In genomic region chr9:129480705-129481104, GRCh38 we compare ENCODE assay signal across 11 cellular contexts.
DNase-seq lines count a peak whose midpoint lies in the region; ATAC-seq and TF ChIP-seq lines count a peak whose summit lies in the region.
"Had no signal": no experiment of that assay in that cellular context is flagged by ENCODE, and none has a peak within 500 bp of the region (broad histone marks: within the 10 kb centered on the region; RNA-seq: fewer than 3 reads in every experiment).

No MANE protein-coding gene starts in this region.

- H3K27me3 Mint-ChIP-seq in brain (no peaks in the 10 kb centered on the region), mesothelial cell of epicardium (ENCODE audit: low read depth) (no peaks in the 10 kb centered on the region)

- BruUV-seq in HCT116 (replicated peaks; lab: Mats Ljungman, UMichigan) = no TSS peak

- TF ChIP-seq POLR2A in HCT116 (IDR thresholded peaks at IDR 0.05; ENCODE audit: borderline replicate concordance, extremely low read depth, insufficient read depth, insufficient read length) (no peak), suprapubic skin (IDR thresholded peaks at IDR 0.05) (no peak)

- TF ChIP-seq CTCF in HCT116 (IDR thresholded peaks at IDR 0.05 in 2 of 3, conservative IDR thresholded peaks at IDR 0.05 in 1 of 3; ENCODE audit: borderline replicate concordance in 1 of 3, insufficient read depth in 1 of 3, low read depth in 2 of 3, low read length in 2 of 3) (no peak), brain (conservative IDR thresholded peaks at IDR 0.05) (no peak), mesothelial cell of epicardium (IDR thresholded peaks at IDR 0.05; ENCODE audit: unreplicated experiment) (no peak), suprapubic skin (IDR thresholded peaks at IDR 0.05) (no peak)

- H3K9ac ChIP-seq in HCT116 (ENCODE audit: low read length) = peak overlapping the region; percentile 89

- H3K4me2 ChIP-seq in HCT116 (ENCODE audit: low read length) = peak overlapping the region; percentile 92

- TF ChIP-seq RAD21 in HCT116 (IDR thresholded peaks at IDR 0.05; ENCODE audit: low read depth) = no peak

- peaks cover 9% of the 10 kb centered on the region for H3K79me2 ChIP-seq in HCT116 (ENCODE audit: insufficient read depth, low read length)

- H3K4me1 ChIP-seq in HCT116 (ENCODE audit: control insufficient read depth in 1 of 2, insufficient read depth in 2 of 2, low read length in 2 of 2) (peaks cover 92 to 99% of the 10 kb centered on the region in 2 experiments), suprapubic skin (peaks cover 58% of the 10 kb centered on the region)

- H3K27ac Mint-ChIP-seq in brain (peak overlapping the region; percentile 91 to 99 (median 97)), mesothelial cell of epicardium (peak overlapping the region; percentile 97)

- no peak overlapping the region for H2AFZ ChIP-seq in HCT116 (ENCODE audit: low read depth, low read length, poor library complexity, severe bottlenecking)

- H3K4me3 Mint-ChIP-seq in brain (peak overlapping the region in 3 of 5 experiments; percentile 56 to 77 (median 69)), mesothelial cell of epicardium (no peak overlapping the region)

- H3K27me3 ChIP-seq in HCT116 (ENCODE audit: insufficient read depth, low read length) (no peaks in the 10 kb centered on the region), suprapubic skin (no peaks in the 10 kb centered on the region)

- H3K9me2 ChIP-seq in HCT116 (ENCODE audit: insufficient read depth) = no peaks in the 10 kb centered on the region

- no peaks in the 10 kb centered on the region for H3K36me3 ChIP-seq in HCT116 (ENCODE audit: control insufficient read depth in 1 of 2, insufficient read depth in 2 of 2, low read length in 2 of 2)
- no peaks in the 10 kb centered on the region for H3K36me3 ChIP-seq in suprapubic skin

- H3K36me3 Mint-ChIP-seq in brain = no peaks in the 10 kb centered on the region
- H3K36me3 Mint-ChIP-seq in mesothelial cell of epicardium = no peaks in the 10 kb centered on the region

- H3K4me3 ChIP-seq in HCT116 (replicated peaks in 1 of 2; ENCODE audit: low read depth in 1 of 2, low read length in 2 of 2) = no peak overlapping the region
- H3K4me3 ChIP-seq in suprapubic skin = no peak overlapping the region
- H3K4me3 ChIP-seq: GM12878 had no signal

- H3K9me3 Mint-ChIP-seq in brain (peaks cover 0 to 2% (median 0%) of the 10 kb centered on the region in 5 experiments), mesothelial cell of epicardium (no peaks in the 10 kb centered on the region)

- DNase-seq in HCT116 (ENCODE audit: low read depth, low spot score) (no peak), mesothelial cell of epicardium (ENCODE audit: low spot score in 2 of 2, unreplicated experiment in 2 of 2) (no peak), suprapubic skin (ENCODE audit: low spot score in 2 of 2) (no peak), AG20443 (ENCODE audit: low spot score) (no peak)
- no peak for DNase-seq in effector CD8-positive, alpha-beta T cell (lab: John Stamatoyannopoulos, UW)
- no peak for DNase-seq in stimulated activated CD4-positive, alpha-beta T cell treated with anti-CD3 and anti-CD28 coated beads, Interleukin-4, amount 100 ng/mL, for 24 hours
- DNase-seq: stimulated activated CD4-positive, alpha-beta T cell treated with anti-CD3 and anti-CD28 coated beads, Interleukin-1b, Interleukin-23, amount 100 ng/mL, for 48 hours had no signal

- RAD21 ChIA-PET in HCT116 (lab: Charles Lee; ENCODE audit: low non-redundant PET in 1 of 2, low total read pairs in 2 of 2, uncharacterized antibody in 2 of 2, unreplicated experiment in 2 of 2) = no interaction called here

- POLR2A ChIA-PET in HCT116 (lab: Charles Lee) = interaction anchor here (0.8 to 1.8 kb wide), 6 partner anchors 13 to 342 kb away, joined by 3 to 5 read pairs (median 4); no protein-coding TSS in a partner anchor

- H3K27ac ChIP-seq in HCT116 (ENCODE audit: low read depth, low read length) (peak overlapping the region; percentile 100), suprapubic skin (peak overlapping the region; percentile 99)

- no peaks in the 10 kb centered on the region for H4K20me1 ChIP-seq in HCT116 (ENCODE audit: insufficient read depth)

- intact Hi-C loops in HCT116 (cut with micrococcal nuclease) = no loop called here

- H3K4me1 Mint-ChIP-seq in brain (peaks cover 78% of the 10 kb centered on the region), mesothelial cell of epicardium (peaks cover 63% of the 10 kb centered on the region)

- ATAC-seq in HCT116 (no peak), GM21390 (IDR thresholded peaks at IDR 0.05; ENCODE audit: unreplicated experiment) (no peak)
- ATAC-seq: activated CD4-positive, CD25-positive, alpha-beta regulatory T cell treated with anti-CD3 and anti-CD28 coated beads, Interleukin-2, amount 50 U/mL, for 24 hours; GM12878 had no signal

- no peaks in the 10 kb centered on the region for H3K9me3 ChIP-seq in HCT116 (ENCODE audit: control insufficient read depth in 1 of 2, insufficient read depth in 1 of 2, low read depth in 1 of 2, low read length in 2 of 2)
- no peaks in the 10 kb centered on the region for H3K9me3 ChIP-seq in suprapubic skin

- CTCF ChIA-PET in HCT116 (lab: Charles Lee) = no interaction called here

- no peak for TF ChIP-seq EP300 in suprapubic skin (IDR thresholded peaks at IDR 0.05)

TF ChIP-seq in HCT116, 20 proteins besides CTCF, POLR2A, EP300 and RAD21:
- TF ChIP-seq POLR2AphosphoS5 (IDR thresholded peaks at IDR 0.05; ENCODE audit: low read depth, low read length) (0 out of 2 replicates have a peak, but pooled peaks have one; percentile 2), ELF1 (IDR thresholded peaks at IDR 0.05; ENCODE audit: borderline replicate concordance, low read depth) (no peak)
